15 cellular contexts compared by ENCODE assay signal in the genomic region with DNA sequence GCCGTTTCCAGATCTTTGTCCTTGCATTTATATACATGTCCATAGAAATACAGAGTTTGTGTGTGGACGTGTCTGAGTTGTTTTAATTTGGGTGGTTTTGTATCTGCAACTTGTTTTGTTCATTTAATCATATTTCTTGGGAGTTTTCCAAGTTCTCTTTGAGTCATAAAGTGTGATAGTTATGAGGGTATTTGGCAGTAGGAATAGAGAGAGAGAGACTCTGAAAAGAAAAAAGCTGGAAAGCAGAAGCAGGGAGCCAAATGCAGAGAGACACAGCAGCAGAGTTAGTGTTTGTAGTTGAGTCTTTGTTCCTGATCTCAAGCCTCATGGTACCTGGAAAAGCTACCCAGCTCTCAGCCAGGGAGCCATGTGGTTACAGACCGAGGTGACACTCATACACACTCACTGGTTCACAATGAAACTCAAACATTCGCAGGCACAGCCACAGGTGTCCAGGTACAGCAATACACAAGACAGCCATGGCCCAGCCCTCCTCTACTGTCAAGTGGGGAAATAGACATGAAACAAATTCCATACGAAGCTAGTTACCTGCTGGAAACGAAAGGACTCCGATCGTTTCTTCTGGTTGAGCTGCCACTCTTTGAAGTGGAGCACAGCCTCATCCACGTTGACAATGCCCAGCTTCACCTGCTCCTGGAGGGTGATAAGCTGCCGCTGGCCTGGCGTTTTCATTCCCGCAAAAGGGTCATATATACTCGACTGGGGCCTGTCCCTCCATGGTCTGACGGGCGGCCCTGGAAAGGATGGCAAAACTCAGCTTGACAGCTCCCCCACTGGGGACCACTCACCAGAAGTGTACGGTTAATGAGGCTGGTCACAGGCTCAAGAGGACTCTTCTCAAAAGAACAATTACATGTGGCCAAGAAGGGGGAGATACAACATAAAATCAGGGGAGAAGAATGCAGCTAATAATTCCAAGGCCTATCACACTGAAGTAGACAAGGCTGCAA. TPM values are rescaled to one million over a fixed set of nuclear protein-coding genes. Genes with fewer than 3 reads are reported as not detected.
DNase-seq lines count a peak whose midpoint lies in the region; ATAC-seq, FAIRE-seq and TF ChIP-seq lines count a peak whose summit lies in the region.
"Had no signal": no experiment of that assay in that cellular context is flagged by ENCODE, and none has a peak within 500 bp of the region (broad histone marks: within the 10 kb centered on the region; RNA-seq: fewer than 3 reads in every experiment).

No MANE protein-coding gene starts in this region.

- H4K20me1 ChIP-seq in SK-N-SH (ENCODE audit: insufficient read depth), result no peaks in the 10 kb centered on the region

- H3K4me1 ChIP-seq in SK-N-SH (ENCODE audit: control insufficient read depth in 1 of 2, insufficient read depth in 2 of 2, low read depth in 1 of 2, low read length in 1 of 2) (no peaks in the 10 kb centered on the region; a peak in 1 of 4 replicates), upper lobe of right lung (no peaks in the 10 kb centered on the region)

- intact Hi-C loops in upper lobe of right lung (cut with DNase I), result no loop called here

- no peaks in the 10 kb centered on the region for H3K9me3 ChIP-seq in SK-N-SH
- no peaks in the 10 kb centered on the region for H3K9me3 ChIP-seq in upper lobe of right lung
- H3K9me3 ChIP-seq: body of pancreas, thoracic aorta had no signal

- no peak overlapping the region for H2AFZ ChIP-seq in SK-N-SH (ENCODE audit: low read depth)

- H3F3A ChIP-seq in SK-N-SH (replicated peaks; ENCODE audit: insufficient read depth), result no peaks in the 10 kb centered on the region

- ATAC-seq in SK-N-SH treated with all-trans-retinoic acid at 6 μM for 48 hours (peak; percentile 28; the same call in 1 of the 3 replicates), upper lobe of right lung (peak; percentile 48), GM21447 (IDR thresholded peaks at IDR 0.05; ENCODE audit: unreplicated experiment) (no peak)

- no peaks in the 10 kb centered on the region for H3K27me3 ChIP-seq in SK-N-SH (ENCODE audit: insufficient read depth)
- H3K27me3 ChIP-seq in bronchial epithelial cell (ENCODE audit: control insufficient read depth, insufficient read depth, low read length), result peaks cover 2% of the 10 kb centered on the region
- no peaks in the 10 kb centered on the region for H3K27me3 ChIP-seq in upper lobe of right lung
- H3K27me3 ChIP-seq: body of pancreas had no signal

- DNase-seq in SK-N-SH (no peak), bronchial epithelial cell (ENCODE audit: low read depth) (peak; percentile 54), iris pigment epithelial cell (ENCODE audit: low read depth) (peak; percentile 44), upper lobe of right lung (no peak), NCI-H146 (lab: John Stamatoyannopoulos, UW) (no peak), coronary artery (ENCODE audit: low spot score) (no peak)
- DNase-seq: activated naive CD4-positive, alpha-beta T cell; endodermal cell; NCI-H1092 treated with DMSO at 0.1 percent for 48 hours; SHP77 treated with DMSO at 0.1 percent for 48 hours had no signal

- no peak overlapping the region for H3K4me3 ChIP-seq in SK-N-SH (ENCODE audit: low read depth in 2 of 2, low read length in 1 of 2)
- H3K4me3 ChIP-seq in bronchial epithelial cell (ENCODE audit: low read depth, low read length), result no peak overlapping the region
- H3K4me3 ChIP-seq in upper lobe of right lung, result no peak overlapping the region
- H3K4me3 ChIP-seq in coronary artery, result no peak overlapping the region
- H3K4me3 ChIP-seq: body of pancreas, smooth muscle cell, thoracic aorta had no signal

- no peaks in the 10 kb centered on the region for H3K9me2 ChIP-seq in SK-N-SH

- no peak overlapping the region for H3K4me2 ChIP-seq in SK-N-SH
- H3K4me2 ChIP-seq: smooth muscle cell had no signal

- POLR2A ChIA-PET in SK-N-SH (lab: Yijun Ruan, JAX), result no interaction called here

- H3K9ac ChIP-seq in SK-N-SH, result no peak overlapping the region

- no peak for TF ChIP-seq EP300 in SK-N-SH (IDR thresholded peaks at IDR 0.05; ENCODE audit: borderline replicate concordance in 1 of 2, low read depth in 1 of 2, low read length in 1 of 2)

- WGBS in SK-N-SH (ENCODE audit: low lambda C conversion rate), result 74% methylated on average over 16 of the region's 16 CpGs

- H3K27ac ChIP-seq in SK-N-SH (ENCODE audit: low read depth in 2 of 2, low read length in 1 of 2) (no peak overlapping the region), upper lobe of right lung (no peak overlapping the region), coronary artery (no peak overlapping the region)
- H3K27ac ChIP-seq: thoracic aorta had no signal

- CTCF ChIA-PET in SK-N-SH (lab: Yijun Ruan, JAX), result interaction anchor here (1.1 to 1.5 kb wide), 2 partner anchors 150 to 225 kb away, joined by 3 read pairs; no protein-coding TSS in a partner anchor

- no peak for TF ChIP-seq RAD21 in SK-N-SH (IDR thresholded peaks at IDR 0.05; ENCODE audit: low read length)

- no peaks in the 10 kb centered on the region for H3K79me2 ChIP-seq in SK-N-SH (ENCODE audit: insufficient read depth)

- no peak for TF ChIP-seq CTCF in SK-N-SH (IDR thresholded peaks at IDR 0.05)
- TF ChIP-seq CTCF in bronchial epithelial cell (IDR thresholded peaks at IDR 0.05; ENCODE audit: insufficient read depth, low read length, severe bottlenecking), result no peak
- TF ChIP-seq CTCF in upper lobe of right lung (IDR thresholded peaks at IDR 0.05), result no peak
- no peak for TF ChIP-seq CTCF in coronary artery (IDR thresholded peaks at IDR 0.05)

- no peak for FAIRE-seq in bronchial epithelial cell (lab: Jason Lieb, UNC)

- no peaks in the 10 kb centered on the region for H3K36me3 ChIP-seq in SK-N-SH (replicated peaks in 1 of 2; ENCODE audit: control insufficient read depth in 1 of 2, insufficient read depth in 2 of 2, low read length in 1 of 2)
- H3K36me3 ChIP-seq in bronchial epithelial cell (ENCODE audit: control insufficient read depth, insufficient read depth, low read length), result no peaks in the 10 kb centered on the region
- H3K36me3 ChIP-seq in upper lobe of right lung, result peaks cover 2% of the 10 kb centered on the region
- H3K36me3 ChIP-seq: thoracic aorta had no signal

TF ChIP-seq in SK-N-SH treated with all-trans-retinoic acid at 6 μM for 48 hours, 23 proteins besides CTCF, POLR2A, EP300 and RAD21:
- TF ChIP-seq ISL1 (CRISPR knock-in tag; IDR thresholded peaks at IDR 0.05) (no peak), SNAI2 (CRISPR knock-in tag; IDR thresholded peaks at IDR 0.05) (no peak), ZFP30 (CRISPR knock-in tag; IDR thresholded peaks at IDR 0.05) (0 out of 2 replicates have a peak, but pooled peaks have one; percentile 29)

TF ChIP-seq in SK-N-SH, 30 proteins besides CTCF, POLR2A, EP300 and RAD21 (continues in another document):
- TF ChIP-seq, protein P1, sequence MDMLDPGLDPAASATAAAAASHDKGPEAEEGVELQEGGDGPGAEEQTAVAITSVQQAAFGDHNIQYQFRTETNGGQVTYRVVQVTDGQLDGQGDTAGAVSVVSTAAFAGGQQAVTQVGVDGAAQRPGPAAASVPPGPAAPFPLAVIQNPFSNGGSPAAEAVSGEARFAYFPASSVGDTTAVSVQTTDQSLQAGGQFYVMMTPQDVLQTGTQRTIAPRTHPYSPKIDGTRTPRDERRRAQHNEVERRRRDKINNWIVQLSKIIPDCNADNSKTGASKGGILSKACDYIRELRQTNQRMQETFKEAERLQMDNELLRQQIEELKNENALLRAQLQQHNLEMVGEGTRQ (IDR thresholded peaks at IDR 0.05; ENCODE audit: borderline replicate concordance, low read depth, low read length), result no peak
- no peak for TF ChIP-seq FOXM1 (IDR thresholded peaks at IDR 0.05; ENCODE audit: low read depth)
- TF ChIP-seq, protein P2, sequence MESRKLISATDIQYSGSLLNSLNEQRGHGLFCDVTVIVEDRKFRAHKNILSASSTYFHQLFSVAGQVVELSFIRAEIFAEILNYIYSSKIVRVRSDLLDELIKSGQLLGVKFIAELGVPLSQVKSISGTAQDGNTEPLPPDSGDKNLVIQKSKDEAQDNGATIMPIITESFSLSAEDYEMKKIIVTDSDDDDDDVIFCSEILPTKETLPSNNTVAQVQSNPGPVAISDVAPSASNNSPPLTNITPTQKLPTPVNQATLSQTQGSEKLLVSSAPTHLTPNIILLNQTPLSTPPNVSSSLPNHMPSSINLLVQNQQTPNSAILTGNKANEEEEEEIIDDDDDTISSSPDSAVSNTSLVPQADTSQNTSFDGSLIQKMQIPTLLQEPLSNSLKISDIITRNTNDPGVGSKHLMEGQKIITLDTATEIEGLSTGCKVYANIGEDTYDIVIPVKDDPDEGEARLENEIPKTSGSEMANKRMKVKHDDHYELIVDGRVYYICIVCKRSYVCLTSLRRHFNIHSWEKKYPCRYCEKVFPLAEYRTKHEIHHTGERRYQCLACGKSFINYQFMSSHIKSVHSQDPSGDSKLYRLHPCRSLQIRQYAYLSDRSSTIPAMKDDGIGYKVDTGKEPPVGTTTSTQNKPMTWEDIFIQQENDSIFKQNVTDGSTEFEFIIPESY (IDR thresholded peaks at IDR 0.05; ENCODE audit: borderline replicate concordance, low read depth), result no peak
- TF ChIP-seq, protein P3, sequence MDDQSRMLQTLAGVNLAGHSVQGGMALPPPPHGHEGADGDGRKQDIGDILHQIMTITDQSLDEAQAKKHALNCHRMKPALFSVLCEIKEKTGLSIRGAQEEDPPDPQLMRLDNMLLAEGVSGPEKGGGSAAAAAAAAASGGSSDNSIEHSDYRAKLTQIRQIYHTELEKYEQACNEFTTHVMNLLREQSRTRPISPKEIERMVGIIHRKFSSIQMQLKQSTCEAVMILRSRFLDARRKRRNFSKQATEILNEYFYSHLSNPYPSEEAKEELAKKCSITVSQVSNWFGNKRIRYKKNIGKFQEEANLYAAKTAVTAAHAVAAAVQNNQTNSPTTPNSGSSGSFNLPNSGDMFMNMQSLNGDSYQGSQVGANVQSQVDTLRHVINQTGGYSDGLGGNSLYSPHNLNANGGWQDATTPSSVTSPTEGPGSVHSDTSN (IDR thresholded peaks at IDR 0.05), result no peak
- no peak for TF ChIP-seq SIN3A (IDR thresholded peaks at IDR 0.05; ENCODE audit: borderline replicate concordance, low read depth, low read length)
- no peak for TF ChIP-seq FOXJ3 (CRISPR knock-in tag; IDR thresholded peaks at IDR 0.05)
- no peak for TF ChIP-seq FOSL2 (IDR thresholded peaks at IDR 0.05; ENCODE audit: borderline replicate concordance, low read depth)
- TF ChIP-seq RFX5 (IDR thresholded peaks at IDR 0.05; ENCODE audit: low read length), result no peak
- TF ChIP-seq RCOR1 (IDR thresholded peaks at IDR 0.05; ENCODE audit: low read length), result no peak
- TF ChIP-seq CHD2 (IDR thresholded peaks at IDR 0.05; ENCODE audit: low read length, partially characterized antibody), result no peak
- no peak for TF ChIP-seq MXI1 (IDR thresholded peaks at IDR 0.05; ENCODE audit: low read depth, low read length)
- TF ChIP-seq TAF1 (IDR thresholded peaks at IDR 0.05; ENCODE audit: borderline replicate concordance, low read depth, low read length), result no peak
- no peak for TF ChIP-seq TEAD4 (IDR thresholded peaks at IDR 0.05; ENCODE audit: borderline replicate concordance, insufficient read depth)
- no peak for TF ChIP-seq JUND (IDR thresholded peaks at IDR 0.05)
- no peak for TF ChIP-seq TCF12 (IDR thresholded peaks at IDR 0.05)

RNA-seq across cellular contexts. Expression of a gene that starts 33.3 kb away (rescaled TPM):
- 24.9 and 57.0 TPM in 2 replicates for polyA plus RNA-seq in SK-N-SH (2012; rRNA removed)
- 46.9 and 48.6 TPM in 2 replicates for polyA plus RNA-seq in SK-N-SH (2012; cell fraction: cytosol; rRNA removed)
- polyA plus RNA-seq in SK-N-SH (2012; cell fraction: nucleus; rRNA removed), result 9.5 and 20.7 TPM in 2 replicates
- 121 and 145 TPM in 2 replicates for total RNA-seq in bronchial epithelial cell
- 123 TPM for total RNA-seq in upper lobe of right lung

Comparison
In these comparisons a context has a peak if more than half of its experiments do, and no peak if none do; other contexts are left out.
1. DNase-seq: peak in bronchial epithelial cell (single experiment) and iris pigment epithelial cell (single experiment); none in SK-N-SH (single experiment), upper lobe of right lung (single experiment), NCI-H146 (single experiment) and coronary artery (single experiment).